Comparison of ENCODE assay signal across 1 cellular context in genomic region chr12:110530511-110530910, GRCh38.
TF ChIP-seq lines count a peak whose summit lies in the region.

No MANE protein-coding gene starts in this region.

TF ChIP-seq in GM12878, 131 proteins besides CTCF, POLR2A, EP300 and RAD21 (continues in another document):
- TF ChIP-seq WRNIP1 (IDR thresholded peaks at IDR 0.05; ENCODE audit: borderline replicate concordance, low read depth, low read length) (no peak), MTA3 (IDR thresholded peaks at IDR 0.05; ENCODE audit: borderline replicate concordance, low read length) (no peak), ZBTB11 (CRISPR knock-in tag; IDR thresholded peaks at IDR 0.05) (no peak), CUX1 (IDR thresholded peaks at IDR 0.05; ENCODE audit: insufficient replicate concordance, low read depth, low read length) (no peak), E2F8 (IDR thresholded peaks at IDR 0.05; ENCODE audit: low read depth, partially characterized antibody) (no peak), RUNX3 (IDR thresholded peaks at IDR 0.05; ENCODE audit: low read length) (peak; percentile 53), GABPA (IDR thresholded peaks at IDR 0.05; ENCODE audit: low read depth) (no peak), NKRF (conservative IDR thresholded peaks at IDR 0.05) (no peak), FOS (IDR thresholded peaks at IDR 0.05; ENCODE audit: borderline replicate concordance, extremely low read depth, insufficient read length) (no peak), NFIC (IDR thresholded peaks at IDR 0.05; ENCODE audit: low read depth, low read length) (no peak), ZNF622 (IDR thresholded peaks at IDR 0.05) (no peak), RBBP5 (conservative IDR thresholded peaks at IDR 0.05) (no peak), CREB1 (IDR thresholded peaks at IDR 0.05; ENCODE audit: low read depth) (no peak), CHD2 (IDR thresholded peaks at IDR 0.05; ENCODE audit: borderline replicate concordance, low read depth, low read length) (peak; percentile 41; the same call in 1 of the 2 replicates), EZH2 (IDR thresholded peaks at IDR 0.05; ENCODE audit: borderline replicate concordance, control insufficient read depth, low read depth, low read length) (no peak), NR2F1 (conservative IDR thresholded peaks at IDR 0.05) (no peak), SIN3A (IDR thresholded peaks at IDR 0.05; ENCODE audit: low read depth, low read length) (no peak), MTA2 (IDR thresholded peaks at IDR 0.05; ENCODE audit: low read depth) (no peak), YY1 (IDR thresholded peaks at IDR 0.05; ENCODE audit: low read depth, low read length) (peak; percentile 56; the same call in 1 of the 2 replicates), PAX8 (IDR thresholded peaks at IDR 0.05) (no peak), KAT2A (conservative IDR thresholded peaks at IDR 0.05; ENCODE audit: control insufficient read depth, low read depth, low read length) (no peak), BHLHE40 (IDR thresholded peaks at IDR 0.05; ENCODE audit: borderline replicate concordance in 1 of 2, low read depth in 2 of 2, low read length in 1 of 2) (peak; percentile 48 to 51; a peak in 2 of 4 replicates), USF1 (IDR thresholded peaks at IDR 0.05; ENCODE audit: borderline replicate concordance, extremely low read length, insufficient read depth, low read depth, low read length) (no peak), ZSCAN29 (IDR thresholded peaks at IDR 0.05) (no peak), SUZ12 (IDR thresholded peaks at IDR 0.05; ENCODE audit: unreplicated experiment) (no peak), MEF2A (IDR thresholded peaks at IDR 0.05; ENCODE audit: insufficient read depth, low read depth, low read length) (peak; percentile 59; the same call in 1 of the 2 replicates)
- TF ChIP-seq, protein P1, sequence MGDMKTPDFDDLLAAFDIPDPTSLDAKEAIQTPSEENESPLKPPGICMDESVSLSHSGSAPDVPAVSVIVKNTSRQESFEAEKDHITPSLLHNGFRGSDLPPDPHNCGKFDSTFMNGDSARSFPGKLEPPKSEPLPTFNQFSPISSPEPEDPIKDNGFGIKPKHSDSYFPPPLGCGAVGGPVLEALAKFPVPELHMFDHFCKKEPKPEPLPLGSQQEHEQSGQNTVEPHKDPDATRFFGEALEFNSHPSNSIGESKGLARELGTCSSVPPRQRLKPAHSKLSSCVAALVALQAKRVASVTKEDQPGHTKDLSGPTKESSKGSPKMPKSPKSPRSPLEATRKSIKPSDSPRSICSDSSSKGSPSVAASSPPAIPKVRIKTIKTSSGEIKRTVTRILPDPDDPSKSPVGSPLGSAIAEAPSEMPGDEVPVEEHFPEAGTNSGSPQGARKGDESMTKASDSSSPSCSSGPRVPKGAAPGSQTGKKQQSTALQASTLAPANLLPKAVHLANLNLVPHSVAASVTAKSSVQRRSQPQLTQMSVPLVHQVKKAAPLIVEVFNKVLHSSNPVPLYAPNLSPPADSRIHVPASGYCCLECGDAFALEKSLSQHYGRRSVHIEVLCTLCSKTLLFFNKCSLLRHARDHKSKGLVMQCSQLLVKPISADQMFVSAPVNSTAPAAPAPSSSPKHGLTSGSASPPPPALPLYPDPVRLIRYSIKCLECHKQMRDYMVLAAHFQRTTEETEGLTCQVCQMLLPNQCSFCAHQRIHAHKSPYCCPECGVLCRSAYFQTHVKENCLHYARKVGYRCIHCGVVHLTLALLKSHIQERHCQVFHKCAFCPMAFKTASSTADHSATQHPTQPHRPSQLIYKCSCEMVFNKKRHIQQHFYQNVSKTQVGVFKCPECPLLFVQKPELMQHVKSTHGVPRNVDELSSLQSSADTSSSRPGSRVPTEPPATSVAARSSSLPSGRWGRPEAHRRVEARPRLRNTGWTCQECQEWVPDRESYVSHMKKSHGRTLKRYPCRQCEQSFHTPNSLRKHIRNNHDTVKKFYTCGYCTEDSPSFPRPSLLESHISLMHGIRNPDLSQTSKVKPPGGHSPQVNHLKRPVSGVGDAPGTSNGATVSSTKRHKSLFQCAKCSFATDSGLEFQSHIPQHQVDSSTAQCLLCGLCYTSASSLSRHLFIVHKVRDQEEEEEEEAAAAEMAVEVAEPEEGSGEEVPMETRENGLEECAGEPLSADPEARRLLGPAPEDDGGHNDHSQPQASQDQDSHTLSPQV (IDR thresholded peaks at IDR 0.05), result 0 out of 2 replicates have a peak, but pooled peaks have one; percentile 1
- TF ChIP-seq, protein P2, sequence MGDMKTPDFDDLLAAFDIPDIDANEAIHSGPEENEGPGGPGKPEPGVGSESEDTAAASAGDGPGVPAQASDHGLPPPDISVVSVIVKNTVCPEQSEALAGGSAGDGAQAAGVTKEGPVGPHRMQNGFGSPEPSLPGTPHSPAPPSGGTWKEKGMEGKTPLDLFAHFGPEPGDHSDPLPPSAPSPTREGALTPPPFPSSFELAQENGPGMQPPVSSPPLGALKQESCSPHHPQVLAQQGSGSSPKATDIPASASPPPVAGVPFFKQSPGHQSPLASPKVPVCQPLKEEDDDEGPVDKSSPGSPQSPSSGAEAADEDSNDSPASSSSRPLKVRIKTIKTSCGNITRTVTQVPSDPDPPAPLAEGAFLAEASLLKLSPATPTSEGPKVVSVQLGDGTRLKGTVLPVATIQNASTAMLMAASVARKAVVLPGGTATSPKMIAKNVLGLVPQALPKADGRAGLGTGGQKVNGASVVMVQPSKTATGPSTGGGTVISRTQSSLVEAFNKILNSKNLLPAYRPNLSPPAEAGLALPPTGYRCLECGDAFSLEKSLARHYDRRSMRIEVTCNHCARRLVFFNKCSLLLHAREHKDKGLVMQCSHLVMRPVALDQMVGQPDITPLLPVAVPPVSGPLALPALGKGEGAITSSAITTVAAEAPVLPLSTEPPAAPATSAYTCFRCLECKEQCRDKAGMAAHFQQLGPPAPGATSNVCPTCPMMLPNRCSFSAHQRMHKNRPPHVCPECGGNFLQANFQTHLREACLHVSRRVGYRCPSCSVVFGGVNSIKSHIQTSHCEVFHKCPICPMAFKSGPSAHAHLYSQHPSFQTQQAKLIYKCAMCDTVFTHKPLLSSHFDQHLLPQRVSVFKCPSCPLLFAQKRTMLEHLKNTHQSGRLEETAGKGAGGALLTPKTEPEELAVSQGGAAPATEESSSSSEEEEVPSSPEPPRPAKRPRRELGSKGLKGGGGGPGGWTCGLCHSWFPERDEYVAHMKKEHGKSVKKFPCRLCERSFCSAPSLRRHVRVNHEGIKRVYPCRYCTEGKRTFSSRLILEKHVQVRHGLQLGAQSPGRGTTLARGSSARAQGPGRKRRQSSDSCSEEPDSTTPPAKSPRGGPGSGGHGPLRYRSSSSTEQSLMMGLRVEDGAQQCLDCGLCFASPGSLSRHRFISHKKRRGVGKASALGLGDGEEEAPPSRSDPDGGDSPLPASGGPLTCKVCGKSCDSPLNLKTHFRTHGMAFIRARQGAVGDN (IDR thresholded peaks at IDR 0.05), result peak; percentile 68; the same call in 1 of the 2 replicates
- TF ChIP-seq, protein P3, sequence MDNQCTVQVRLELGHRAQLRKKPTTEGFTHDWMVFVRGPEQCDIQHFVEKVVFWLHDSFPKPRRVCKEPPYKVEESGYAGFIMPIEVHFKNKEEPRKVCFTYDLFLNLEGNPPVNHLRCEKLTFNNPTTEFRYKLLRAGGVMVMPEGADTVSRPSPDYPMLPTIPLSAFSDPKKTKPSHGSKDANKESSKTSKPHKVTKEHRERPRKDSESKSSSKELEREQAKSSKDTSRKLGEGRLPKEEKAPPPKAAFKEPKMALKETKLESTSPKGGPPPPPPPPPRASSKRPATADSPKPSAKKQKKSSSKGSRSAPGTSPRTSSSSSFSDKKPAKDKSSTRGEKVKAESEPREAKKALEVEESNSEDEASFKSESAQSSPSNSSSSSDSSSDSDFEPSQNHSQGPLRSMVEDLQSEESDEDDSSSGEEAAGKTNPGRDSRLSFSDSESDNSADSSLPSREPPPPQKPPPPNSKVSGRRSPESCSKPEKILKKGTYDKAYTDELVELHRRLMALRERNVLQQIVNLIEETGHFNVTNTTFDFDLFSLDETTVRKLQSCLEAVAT (IDR thresholded peaks at IDR 0.05), result no peak
